ENCODE assay signal across 1 cellular context in the genomic region with DNA sequence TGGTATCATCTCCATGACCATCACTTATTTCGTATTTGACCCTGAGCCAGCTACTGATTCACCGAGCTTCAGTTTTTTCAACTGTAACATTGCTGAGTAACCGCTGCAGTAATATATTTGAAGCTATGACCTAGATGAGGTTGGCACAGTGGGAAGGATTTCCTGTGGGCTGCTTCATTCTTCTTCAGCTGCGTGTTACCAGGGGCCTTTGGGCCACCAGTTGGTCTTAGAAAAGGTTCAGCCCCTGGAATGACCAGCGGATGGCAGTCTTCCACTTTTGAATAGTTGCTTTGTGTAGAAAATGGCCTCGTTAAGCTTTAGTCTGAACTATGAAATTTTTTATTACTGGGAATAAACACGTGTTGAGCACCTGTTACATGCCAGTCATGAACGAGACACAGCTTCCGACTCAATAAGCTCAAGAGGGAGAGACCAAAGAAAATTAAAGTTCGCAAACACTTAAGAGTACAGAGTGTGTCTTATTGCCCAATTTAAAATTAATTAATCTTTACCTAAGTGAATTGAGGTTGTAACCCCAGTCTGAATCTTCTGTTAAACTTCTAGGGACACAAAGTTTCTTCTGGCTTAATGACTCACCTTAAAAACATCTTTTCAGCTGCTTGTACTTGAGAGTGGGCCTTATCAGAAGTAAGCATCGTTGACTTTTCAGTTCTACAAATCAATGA.
TF ChIP-seq lines count a peak whose summit lies in the region.

No MANE protein-coding gene starts in this region.

TF ChIP-seq in A549, 52 proteins besides CTCF, POLR2A, EP300 and RAD21 (continued from another document):
- TF ChIP-seq, protein P1, sequence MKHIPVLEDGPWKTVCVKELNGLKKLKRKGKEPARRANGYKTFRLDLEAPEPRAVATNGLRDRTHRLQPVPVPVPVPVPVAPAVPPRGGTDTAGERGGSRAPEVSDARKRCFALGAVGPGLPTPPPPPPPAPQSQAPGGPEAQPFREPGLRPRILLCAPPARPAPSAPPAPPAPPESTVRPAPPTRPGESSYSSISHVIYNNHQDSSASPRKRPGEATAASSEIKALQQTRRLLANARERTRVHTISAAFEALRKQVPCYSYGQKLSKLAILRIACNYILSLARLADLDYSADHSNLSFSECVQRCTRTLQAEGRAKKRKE (CRISPR knock-in tag; IDR thresholded peaks at IDR 0.05; ENCODE audit: low read depth): peak; percentile 48; the same call in 1 of the 2 replicates
- TF ChIP-seq SREBF2 (IDR thresholded peaks at IDR 0.05): no peak
- no peak for TF ChIP-seq BHLHE40 (IDR thresholded peaks at IDR 0.05; ENCODE audit: low read depth, low read length)
- TF ChIP-seq ZFP36 (IDR thresholded peaks at IDR 0.05; ENCODE audit: borderline replicate concordance, partially characterized antibody): no peak
- peak; percentile 94 for TF ChIP-seq ZSCAN20 (CRISPR knock-in tag; IDR thresholded peaks at IDR 0.05)
- TF ChIP-seq ZNF302 (CRISPR knock-in tag; IDR thresholded peaks at IDR 0.05): peak; percentile 80; the same call in 1 of the 2 replicates
- TF ChIP-seq JUN (IDR thresholded peaks at IDR 0.05): peak; percentile 50 to 64; a peak in 1 of 5 replicates
- TF ChIP-seq MAFK (IDR thresholded peaks at IDR 0.05; ENCODE audit: partially characterized antibody): peak; percentile 47
- TF ChIP-seq NFE2L2 (conservative IDR thresholded peaks at IDR 0.05; ENCODE audit: low read length): 0 out of 2 replicates have a peak, but pooled peaks have one; percentile 27
- TF ChIP-seq CHD4 (IDR thresholded peaks at IDR 0.05; ENCODE audit: borderline replicate concordance): no peak
- no peak for TF ChIP-seq RCOR1 (IDR thresholded peaks at IDR 0.05; ENCODE audit: low read depth, low read length)
- TF ChIP-seq HEYL (CRISPR knock-in tag; IDR thresholded peaks at IDR 0.05): peak; percentile 85; the same call in 1 of the 2 replicates
- peak; percentile 82 for TF ChIP-seq HOXB13 (CRISPR knock-in tag; IDR thresholded peaks at IDR 0.05; ENCODE audit: low read depth)
- TF ChIP-seq, protein P2, sequence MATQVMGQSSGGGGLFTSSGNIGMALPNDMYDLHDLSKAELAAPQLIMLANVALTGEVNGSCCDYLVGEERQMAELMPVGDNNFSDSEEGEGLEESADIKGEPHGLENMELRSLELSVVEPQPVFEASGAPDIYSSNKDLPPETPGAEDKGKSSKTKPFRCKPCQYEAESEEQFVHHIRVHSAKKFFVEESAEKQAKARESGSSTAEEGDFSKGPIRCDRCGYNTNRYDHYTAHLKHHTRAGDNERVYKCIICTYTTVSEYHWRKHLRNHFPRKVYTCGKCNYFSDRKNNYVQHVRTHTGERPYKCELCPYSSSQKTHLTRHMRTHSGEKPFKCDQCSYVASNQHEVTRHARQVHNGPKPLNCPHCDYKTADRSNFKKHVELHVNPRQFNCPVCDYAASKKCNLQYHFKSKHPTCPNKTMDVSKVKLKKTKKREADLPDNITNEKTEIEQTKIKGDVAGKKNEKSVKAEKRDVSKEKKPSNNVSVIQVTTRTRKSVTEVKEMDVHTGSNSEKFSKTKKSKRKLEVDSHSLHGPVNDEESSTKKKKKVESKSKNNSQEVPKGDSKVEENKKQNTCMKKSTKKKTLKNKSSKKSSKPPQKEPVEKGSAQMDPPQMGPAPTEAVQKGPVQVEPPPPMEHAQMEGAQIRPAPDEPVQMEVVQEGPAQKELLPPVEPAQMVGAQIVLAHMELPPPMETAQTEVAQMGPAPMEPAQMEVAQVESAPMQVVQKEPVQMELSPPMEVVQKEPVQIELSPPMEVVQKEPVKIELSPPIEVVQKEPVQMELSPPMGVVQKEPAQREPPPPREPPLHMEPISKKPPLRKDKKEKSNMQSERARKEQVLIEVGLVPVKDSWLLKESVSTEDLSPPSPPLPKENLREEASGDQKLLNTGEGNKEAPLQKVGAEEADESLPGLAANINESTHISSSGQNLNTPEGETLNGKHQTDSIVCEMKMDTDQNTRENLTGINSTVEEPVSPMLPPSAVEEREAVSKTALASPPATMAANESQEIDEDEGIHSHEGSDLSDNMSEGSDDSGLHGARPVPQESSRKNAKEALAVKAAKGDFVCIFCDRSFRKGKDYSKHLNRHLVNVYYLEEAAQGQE (IDR thresholded peaks at IDR 0.05): no peak
- peak; percentile 47 for TF ChIP-seq USF2 (IDR thresholded peaks at IDR 0.05)
- no peak for TF ChIP-seq POLR2AphosphoS2 (conservative IDR thresholded peaks at IDR 0.05; ENCODE audit: low read length)
- peak; percentile 87 for TF ChIP-seq SMC3 (IDR thresholded peaks at IDR 0.05)
- TF ChIP-seq CHD2 (IDR thresholded peaks at IDR 0.05; ENCODE audit: low read length, partially characterized antibody): no peak
- no peak for TF ChIP-seq NPAS2 (CRISPR knock-in tag; IDR thresholded peaks at IDR 0.05; ENCODE audit: borderline replicate concordance)
- no peak for TF ChIP-seq KDM1A (IDR thresholded peaks at IDR 0.05; ENCODE audit: low read depth)
- TF ChIP-seq JUNB (IDR thresholded peaks at IDR 0.05): peak; percentile 74
- no peak for TF ChIP-seq RNF2 (IDR thresholded peaks at IDR 0.05; ENCODE audit: borderline replicate concordance, low read depth)
- no peak for TF ChIP-seq ELK1 (IDR thresholded peaks at IDR 0.05; ENCODE audit: low read depth, low read length)
